Comparison of ENCODE assay signal across 14 cellular contexts in the genomic region with DNA sequence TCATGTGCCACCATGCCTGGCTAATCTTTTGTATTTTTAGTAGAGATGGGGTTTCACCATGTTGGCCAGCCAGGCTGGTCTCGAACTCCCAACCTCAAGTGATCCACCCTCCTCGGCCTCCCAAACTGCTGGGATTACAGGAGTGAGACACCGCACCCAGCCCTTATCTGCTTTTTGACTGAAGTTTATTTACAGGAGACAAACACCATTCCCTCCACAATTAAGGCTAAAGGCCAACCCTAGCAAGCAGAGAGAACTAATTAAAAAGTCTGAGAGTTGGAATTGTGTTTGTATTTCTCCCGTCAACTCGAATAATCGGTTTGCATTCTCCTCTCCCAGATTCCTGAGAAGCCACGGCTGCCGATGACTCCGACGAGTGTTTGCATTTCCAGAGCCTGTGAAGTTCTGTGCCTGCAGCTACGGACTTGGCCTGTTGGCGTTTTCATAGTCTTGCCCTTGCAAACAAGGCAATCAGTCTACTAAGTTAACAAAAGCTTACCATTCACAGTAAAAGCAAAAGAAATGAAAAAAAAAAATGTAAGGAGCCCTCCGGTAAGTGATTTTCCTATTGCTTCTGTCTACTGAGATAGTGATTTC.
DNase-seq lines count a peak whose midpoint lies in the region; ATAC-seq and TF ChIP-seq lines count a peak whose summit lies in the region.
"Had no signal": no experiment of that assay in that cellular context is flagged by ENCODE, and none has a peak within 500 bp of the region (broad histone marks: within the 10 kb centered on the region; RNA-seq: fewer than 3 reads in every experiment).

No MANE protein-coding gene starts in this region.

- H3K4me1 Mint-ChIP-seq in neural crest cell: peaks cover 11% of the 10 kb centered on the region
- H3K4me1 Mint-ChIP-seq: naive thymus-derived CD8-positive, alpha-beta T cell had no signal

- H3K4me1 ChIP-seq in SJCRH30: no peaks in the 10 kb centered on the region
- H3K4me1 ChIP-seq: suprapubic skin had no signal

- no peaks in the 10 kb centered on the region for H3K36me3 ChIP-seq in SJCRH30
- H3K36me3 ChIP-seq: suprapubic skin had no signal

- no peak for TF ChIP-seq CTCF in epithelial cell of esophagus (IDR thresholded peaks at IDR 0.05; ENCODE audit: insufficient read depth, low read depth, low read length, missing control alignments)
- peak; percentile 25 for TF ChIP-seq CTCF in neural crest cell (conservative IDR thresholded peaks at IDR 0.05)

- DNase-seq in EH (ENCODE audit: low read depth) (peak; percentile 58), NCI-H69 (lab: John Stamatoyannopoulos, UW) (peak; percentile 35), epithelial cell of esophagus (ENCODE audit: low read depth) (peak; percentile 52), neural crest cell (ENCODE audit: low read depth, low spot score) (peak; percentile 17), hypothalamus (lab: John Stamatoyannopoulos, UW) (no peak), SJCRH30 (no peak), NCI-H2081 (lab: John Stamatoyannopoulos, UW) (no peak)
- DNase-seq: activated naive CD4-positive, alpha-beta T cell treated with anti-CD3 and anti-CD28 coated beads for 36 hours; CD8-positive, alpha-beta T cell; naive thymus-derived CD8-positive, alpha-beta T cell; NCI-H446; RPMI8226 had no signal

- H3K4me3 Mint-ChIP-seq in neural crest cell: no peak overlapping the region
- H3K4me3 Mint-ChIP-seq: activated naive CD4-positive, alpha-beta T cell treated with anti-CD3 and anti-CD28 coated beads for 36 hours; CD8-positive, alpha-beta T cell; naive thymus-derived CD8-positive, alpha-beta T cell had no signal

- no peak for ATAC-seq in GM19395 (IDR thresholded peaks at IDR 0.05; ENCODE audit: unreplicated experiment)
- ATAC-seq: CD8-positive, alpha-beta T cell; naive thymus-derived CD8-positive, alpha-beta T cell had no signal

- H3K27ac ChIP-seq in SJCRH30: no peak overlapping the region
- H3K27ac ChIP-seq: suprapubic skin had no signal

- no peak overlapping the region for H3K4me3 ChIP-seq in epithelial cell of esophagus (ENCODE audit: low read length)
- no peak overlapping the region for H3K4me3 ChIP-seq in SJCRH30
- H3K4me3 ChIP-seq: suprapubic skin had no signal

- no peak overlapping the region for H3K27ac Mint-ChIP-seq in neural crest cell (ENCODE audit: unreplicated experiment)
- H3K27ac Mint-ChIP-seq: activated naive CD4-positive, alpha-beta T cell treated with anti-CD3 and anti-CD28 coated beads for 36 hours; CD8-positive, alpha-beta T cell; naive thymus-derived CD8-positive, alpha-beta T cell had no signal

- H3K27me3 ChIP-seq in SJCRH30: no peaks in the 10 kb centered on the region

- H3K9me3 ChIP-seq in SJCRH30 (replicated peaks): no peaks in the 10 kb centered on the region

- H3K36me3 Mint-ChIP-seq in neural crest cell (ENCODE audit: low read depth): no peaks in the 10 kb centered on the region
- H3K36me3 Mint-ChIP-seq: CD8-positive, alpha-beta T cell; naive thymus-derived CD8-positive, alpha-beta T cell had no signal

- H3K9me3 Mint-ChIP-seq in neural crest cell: no peaks in the 10 kb centered on the region

- H3K27me3 Mint-ChIP-seq in neural crest cell (ENCODE audit: low read depth): peaks cover 3% of the 10 kb centered on the region

Comparison
In these comparisons a context has a peak if more than half of its experiments do, and no peak if none do; other contexts are left out.
1. DNase-seq: peak in EH (single experiment), NCI-H69 (single experiment), epithelial cell of esophagus (single experiment) and neural crest cell (single experiment); none in hypothalamus (0 of 51), SJCRH30 (0 of 2) and NCI-H2081 (0 of 2).